Comparison of ENCODE assay signal across 15 cellular contexts in genomic region chr11:130872961-130873360, GRCh38. TPM values are rescaled to one million over a fixed set of nuclear protein-coding genes. Genes with fewer than 3 reads are reported as not detected.
A peak's percentile ranks its signal among the peaks of the same experiment; 100 is the strongest.
DNase-seq lines count a peak whose midpoint lies in the region; ATAC-seq, FAIRE-seq and TF ChIP-seq lines count a peak whose summit lies in the region.
"Had no signal": no experiment of that assay in that cellular context is flagged by ENCODE, and none has a peak within 500 bp of the region (broad histone marks: within the 10 kb centered on the region; RNA-seq: fewer than 3 reads in every experiment).

No MANE protein-coding gene starts in this region.

- H3K4me3 ChIP-seq in astrocyte of the spinal cord (ENCODE audit: low read depth, low read length), result no peak overlapping the region
- H3K4me3 ChIP-seq: K562, pancreas had no signal

- H3K4me1 Mint-ChIP-seq in CD4-positive, alpha-beta T cell (ENCODE audit: low read depth), result no peaks in the 10 kb centered on the region
- H3K4me1 Mint-ChIP-seq: immature natural killer cell had no signal

- in situ Hi-C loops in astrocyte of the spinal cord (cut with HindIII; ENCODE audit: low sequenced_read_pairs), result loop anchor here (25.0 kb wide), 1 partner anchor 436 kb away; the partner anchor contains the start of genes ADAMTS15 and ADAMTS8

- H3K9me3 ChIP-seq in CD4-positive, alpha-beta T cell (ENCODE audit: control insufficient read depth, low read length), result no peaks in the 10 kb centered on the region
- H3K9me3 ChIP-seq: pancreas had no signal

- no peaks in the 10 kb centered on the region for H3K27me3 Mint-ChIP-seq in CD4-positive, alpha-beta T cell

- no peaks in the 10 kb centered on the region for H3K9me3 Mint-ChIP-seq in CD4-positive, alpha-beta T cell
- H3K9me3 Mint-ChIP-seq: activated T-helper 1 cell treated with anti-CD3 and anti-CD28 coated beads, Interleukin-12 subunit alpha, Interleukin-12 subunit beta, Interleukin-2, Interleukin-4 antibody, amounts not matched to agents 30 ng/mL and 10 ng/mL and 1 ng/mL, durations not matched to agents 14 hours and 24 hours and 36 hours; immature natural killer cell had no signal

- H3K27me3 ChIP-seq in CD4-positive, alpha-beta T cell (ENCODE audit: control insufficient read depth, insufficient read depth, low read length), result no peaks in the 10 kb centered on the region
- H3K27me3 ChIP-seq: pancreas had no signal

- peak; percentile 39 for ATAC-seq in left cardiac atrium
- ATAC-seq in CD4-positive, alpha-beta T cell (ENCODE audit: poor library complexity), result no peak
- ATAC-seq: K562, Panc1 had no signal

- POLR2A ChIA-PET in CD4-positive, alpha-beta T cell (lab: Charles Lee), result no interaction called here

- intact Hi-C loops in left cardiac atrium (cut with DNase I), result no loop called here
- intact Hi-C loops in CD4-positive, alpha-beta T cell (cut with DNase I, micrococcal nuclease), result no loop called here

- DNase-seq in H4 (ENCODE audit: low spot score) (peak; percentile 35), astrocyte of the spinal cord (ENCODE audit: low read depth, low spot score) (peak; percentile 83), left cardiac atrium (no peak), stromal cell of bone marrow (ENCODE audit: low read depth) (peak; percentile 44), GM19239 (ENCODE audit: insufficient read length, low spot score) (no peak), retina (no peak), NCI-H1105 treated with DMSO at 0.1 percent for 48 hours (lab: John Stamatoyannopoulos, UW) (no peak)
- DNase-seq in CD4-positive, alpha-beta T cell, result no peak
- DNase-seq: effector CD8-positive, alpha-beta T cell; immature natural killer cell; pancreas had no signal

- FAIRE-seq in GM19239 (lab: Jason Lieb, UNC), result no peak
- FAIRE-seq: K562, pancreas had no signal

- CTCF ChIA-PET in CD4-positive, alpha-beta T cell (lab: Charles Lee), result no interaction called here

- TF ChIP-seq CTCF in astrocyte of the spinal cord (IDR thresholded peaks at IDR 0.05; ENCODE audit: low read depth, low read length), result no peak
- no peak for TF ChIP-seq CTCF in CD4-positive, alpha-beta T cell (IDR thresholded peaks at IDR 0.05)

- no peak overlapping the region for H3K4me3 Mint-ChIP-seq in CD4-positive, alpha-beta T cell
- H3K4me3 Mint-ChIP-seq: activated T-helper 1 cell treated with anti-CD3 and anti-CD28 coated beads, Interleukin-12 subunit alpha, Interleukin-12 subunit beta, Interleukin-2, Interleukin-4 antibody, amounts not matched to agents 30 ng/mL and 10 ng/mL and 1 ng/mL, durations not matched to agents 14 hours and 24 hours and 36 hours; immature natural killer cell had no signal

- H3K27ac Mint-ChIP-seq in CD4-positive, alpha-beta T cell, result no peak overlapping the region
- H3K27ac Mint-ChIP-seq: activated T-helper 1 cell treated with anti-CD3 and anti-CD28 coated beads, Interleukin-12 subunit alpha, Interleukin-12 subunit beta, Interleukin-2, Interleukin-4 antibody, amounts not matched to agents 30 ng/mL and 10 ng/mL and 1 ng/mL, durations not matched to agents 14 hours and 24 hours and 36 hours had no signal

- H3K36me3 Mint-ChIP-seq in CD4-positive, alpha-beta T cell (ENCODE audit: low read depth), result peaks cover 82% of the 10 kb centered on the region

- H3K27ac ChIP-seq in CD4-positive, alpha-beta T cell (ENCODE audit: low read depth, low read length), result no peak overlapping the region
- H3K27ac ChIP-seq: pancreas, VCaP had no signal

RNA-seq across cellular contexts. Expression of gene SNX19, which starts 43.3 kb away (rescaled TPM):
- 39.0 and 51.0 TPM in 2 replicates for total RNA-seq in H4 (2014; rRNA removed; shearing (Covaris generic))
- 10 to 100 TPM; 46.8 to 47.7 TPM for total RNA-seq in left cardiac atrium
- total RNA-seq in CD4-positive, alpha-beta T cell, result 10 to 100 TPM; 41.2 to 43.8 TPM

Comparison
In these comparisons a context has a peak if more than half of its experiments do, and no peak if none do; other contexts are left out.
1. DNase-seq: peak in H4 (single experiment), astrocyte of the spinal cord (single experiment) and stromal cell of bone marrow (single experiment); none in left cardiac atrium (single experiment), CD4-positive, alpha-beta T cell (0 of 10), GM19239 (single experiment), retina (single experiment) and NCI-H1105 treated with DMSO at 0.1 percent for 48 hours (single experiment).